In genomic region chr7:104951546-104951945, GRCh38 we compare ENCODE assay signal across 11 cellular contexts.
DNase-seq lines count a peak whose midpoint lies in the region; ATAC-seq lines count a peak whose summit lies in the region.
"Had no signal": no experiment of that assay in that cellular context is flagged by ENCODE, and none has a peak within 500 bp of the region (broad histone marks: within the 10 kb centered on the region; RNA-seq: fewer than 3 reads in every experiment).

No MANE protein-coding gene starts in this region.

- DNase-seq in HCEC 1CT (peak; percentile 67), amniotic epithelial cell (ENCODE audit: low read depth) (peak; percentile 72), right cardiac atrium (peak; percentile 69 to 72 (median 71)), HuH-7 (ENCODE audit: low spot score) (no peak), DMS 273 (lab: John Stamatoyannopoulos, UW; ENCODE audit: unreplicated experiment) (no peak)
- DNase-seq: DMS153, retina, SHP77 had no signal

- no peak overlapping the region for H3K9ac ChIP-seq in subcutaneous abdominal adipose tissue (ENCODE audit: low read length in 5 of 5)

- H3K36me3 ChIP-seq in subcutaneous abdominal adipose tissue (ENCODE audit: control insufficient read depth in 5 of 5, insufficient read depth in 5 of 5, low read length in 5 of 5) = no peaks in the 10 kb centered on the region

- H3K27me3 ChIP-seq in right cardiac atrium (ENCODE audit: control insufficient read depth, insufficient read depth) (no peaks in the 10 kb centered on the region), subcutaneous abdominal adipose tissue (ENCODE audit: control insufficient read depth in 5 of 5, insufficient read depth in 4 of 5, low read length in 5 of 5) (no peaks in the 10 kb centered on the region)

- H3K27ac ChIP-seq in right cardiac atrium (ENCODE audit: low read length) = no peak overlapping the region
- peak overlapping the region; percentile 60 for H3K27ac ChIP-seq in subcutaneous abdominal adipose tissue (ENCODE audit: low read depth, low read length)

- ATAC-seq in right cardiac atrium = peak; percentile 46
- no peak for ATAC-seq in esophagus mucosa
- ATAC-seq in activated CD4-positive, CD25-positive, alpha-beta regulatory T cell treated with anti-CD3 and anti-CD28 coated beads, Interleukin-2, amount 50 U/mL, for 24 hours = no peak

- intact Hi-C loops in right cardiac atrium (cut with DNase I) = no loop called here

- 63% methylated on average over 7 of the region's 7 CpGs for WGBS in right cardiac atrium

- H3K9me3 ChIP-seq in right cardiac atrium (ENCODE audit: control insufficient read depth, low read length) (no peaks in the 10 kb centered on the region), subcutaneous abdominal adipose tissue (ENCODE audit: control insufficient read depth in 5 of 5, low read length in 5 of 5) (no peaks in the 10 kb centered on the region)

- H3K4me3 ChIP-seq in right cardiac atrium (ENCODE audit: low read length) (no peak overlapping the region), subcutaneous abdominal adipose tissue (ENCODE audit: low read depth in 1 of 5, low read length in 5 of 5) (no peak overlapping the region)

- H3K4me1 ChIP-seq in right cardiac atrium (ENCODE audit: control insufficient read depth, insufficient read depth, low read length) (peaks cover 3% of the 10 kb centered on the region), subcutaneous abdominal adipose tissue (ENCODE audit: control insufficient read depth in 5 of 5, insufficient read depth in 5 of 5, low read length in 5 of 5) (peaks cover 3 to 15% (median 5%) of the 10 kb centered on the region in 5 donors)

Comparison
In these comparisons a context has a peak if more than half of its experiments do, and no peak if none do; other contexts are left out.
1. DNase-seq: peak in HCEC 1CT (single experiment), amniotic epithelial cell (single experiment) and right cardiac atrium (3 of 3); none in HuH-7 (single experiment) and DMS 273 (single experiment).
2. ATAC-seq: peak in right cardiac atrium (2 of 2); none in esophagus mucosa (single experiment) and activated CD4-positive, CD25-positive, alpha-beta regulatory T cell treated with anti-CD3 and anti-CD28 coated beads, Interleukin-2, amount 50 U/mL, for 24 hours (0 of 2).